Comparison of ENCODE assay signal across 1 cellular context in the genomic region with DNA sequence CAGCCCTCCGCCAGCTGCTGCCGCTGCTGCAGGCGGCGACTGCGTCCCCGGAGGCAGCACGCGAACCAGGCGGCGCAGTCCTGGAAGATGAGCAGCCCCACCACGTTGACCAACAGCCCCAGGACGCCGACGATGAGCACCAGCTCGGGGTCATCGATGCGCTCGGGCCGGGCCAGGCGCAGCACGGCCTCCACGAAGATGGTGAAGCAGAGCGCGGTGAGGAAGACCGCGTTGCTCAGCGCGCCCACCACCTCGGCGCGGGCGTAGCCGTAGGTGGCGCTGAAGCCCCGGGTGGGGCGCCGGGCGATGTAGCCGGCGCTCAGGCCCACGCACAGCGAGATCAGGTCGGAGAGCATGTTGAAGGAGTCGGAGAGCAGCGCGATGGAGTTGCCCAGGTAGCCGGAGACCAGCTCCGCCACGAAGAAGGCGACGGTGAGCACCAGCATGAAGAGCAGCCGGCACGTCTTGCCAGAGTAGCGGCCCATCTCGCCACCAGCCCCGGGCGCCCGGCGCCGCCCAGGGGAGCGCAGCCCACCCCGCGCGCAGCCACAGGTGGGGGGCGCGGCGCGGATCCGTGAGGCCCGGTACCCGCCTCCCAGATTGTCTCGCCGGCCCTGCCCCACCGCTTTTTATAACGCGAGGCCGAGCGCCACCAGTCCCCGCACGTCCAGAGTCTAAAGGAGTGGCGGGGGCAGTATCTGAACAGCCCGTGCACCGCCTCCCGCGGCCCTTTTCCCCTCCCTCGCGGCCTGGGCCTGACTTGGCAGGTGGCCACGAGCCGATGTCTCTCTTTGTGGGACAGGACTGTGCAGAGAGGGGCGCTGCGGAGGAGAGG.
TF ChIP-seq lines count a peak whose summit lies in the region.

SLC30A10 (minus strand) TSS at position 602 of the 835 bp plus-strand sequence; CDS start at position 485, 117 bp downstream.

TF ChIP-seq in HepG2, 621 proteins besides CTCF, POLR2A, EP300 and RAD21 (continued from another document and continues in another):
- TF ChIP-seq, protein P1, sequence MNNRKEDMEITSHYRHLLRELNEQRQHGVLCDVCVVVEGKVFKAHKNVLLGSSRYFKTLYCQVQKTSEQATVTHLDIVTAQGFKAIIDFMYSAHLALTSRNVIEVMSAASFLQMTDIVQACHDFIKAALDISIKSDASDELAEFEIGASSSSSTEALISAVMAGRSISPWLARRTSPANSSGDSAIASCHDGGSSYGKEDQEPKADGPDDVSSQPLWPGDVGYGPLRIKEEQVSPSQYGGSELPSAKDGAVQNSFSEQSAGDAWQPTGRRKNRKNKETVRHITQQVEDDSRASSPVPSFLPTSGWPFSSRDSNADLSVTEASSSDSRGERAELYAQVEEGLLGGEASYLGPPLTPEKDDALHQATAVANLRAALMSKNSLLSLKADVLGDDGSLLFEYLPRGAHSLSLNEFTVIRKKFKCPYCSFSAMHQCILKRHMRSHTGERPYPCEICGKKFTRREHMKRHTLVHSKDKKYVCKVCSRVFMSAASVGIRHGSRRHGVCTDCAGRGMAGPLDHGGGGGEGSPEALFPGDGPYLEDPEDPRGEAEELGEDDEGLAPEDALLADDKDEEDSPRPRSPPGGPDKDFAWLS (CRISPR knock-in tag; IDR thresholded peaks at IDR 0.05; ENCODE audit: borderline replicate concordance) = 0 out of 2 replicates have a peak, but pooled peaks have one; percentile 38
- no peak for TF ChIP-seq KAT8 (CRISPR knock-in tag; IDR thresholded peaks at IDR 0.05)
- no peak for TF ChIP-seq FOXP1 (IDR thresholded peaks at IDR 0.05)
- no peak for TF ChIP-seq FOXP1 (CRISPR knock-in tag; IDR thresholded peaks at IDR 0.05)
- TF ChIP-seq SRSF9 (IDR thresholded peaks at IDR 0.05; ENCODE audit: borderline replicate concordance, insufficient read depth, low read depth, low read length, poor library complexity, severe bottlenecking) = no peak
- peak; percentile 58; the same call in 1 of the 2 replicates for TF ChIP-seq POLR2AphosphoS5 (IDR thresholded peaks at IDR 0.05; ENCODE audit: low read depth, low read length)
- TF ChIP-seq ZNF710 (CRISPR knock-in tag; IDR thresholded peaks at IDR 0.05; ENCODE audit: borderline replicate concordance) = no peak; the same call in 1 of the 2 replicates
- TF ChIP-seq THYN1 (CRISPR knock-in tag; IDR thresholded peaks at IDR 0.05; ENCODE audit: borderline replicate concordance, low read depth) = no peak
- TF ChIP-seq SAP130 (CRISPR knock-in tag; IDR thresholded peaks at IDR 0.05; ENCODE audit: low read depth) = peak; percentile 73
- TF ChIP-seq IRX3 (CRISPR knock-in tag; IDR thresholded peaks at IDR 0.05; ENCODE audit: borderline replicate concordance, low read depth) = 0 out of 2 replicates have a peak, but pooled peaks have one; percentile 84
- TF ChIP-seq ZMYM2 (CRISPR knock-in tag; IDR thresholded peaks at IDR 0.05) = no peak; the same call in 1 of the 2 replicates
- TF ChIP-seq MEIS2 (CRISPR knock-in tag; IDR thresholded peaks at IDR 0.05) = peak; percentile 93; the same call in 1 of the 2 replicates
- no peak for TF ChIP-seq ELF1 (CRISPR knock-in tag; IDR thresholded peaks at IDR 0.05)
- TF ChIP-seq TFAP4 (IDR thresholded peaks at IDR 0.05; ENCODE audit: borderline replicate concordance, low read depth) = peak; percentile 35; the same call in 1 of the 2 replicates
- TF ChIP-seq ZNF225 (CRISPR knock-in tag; IDR thresholded peaks at IDR 0.05) = no peak
- TF ChIP-seq, protein P2, sequence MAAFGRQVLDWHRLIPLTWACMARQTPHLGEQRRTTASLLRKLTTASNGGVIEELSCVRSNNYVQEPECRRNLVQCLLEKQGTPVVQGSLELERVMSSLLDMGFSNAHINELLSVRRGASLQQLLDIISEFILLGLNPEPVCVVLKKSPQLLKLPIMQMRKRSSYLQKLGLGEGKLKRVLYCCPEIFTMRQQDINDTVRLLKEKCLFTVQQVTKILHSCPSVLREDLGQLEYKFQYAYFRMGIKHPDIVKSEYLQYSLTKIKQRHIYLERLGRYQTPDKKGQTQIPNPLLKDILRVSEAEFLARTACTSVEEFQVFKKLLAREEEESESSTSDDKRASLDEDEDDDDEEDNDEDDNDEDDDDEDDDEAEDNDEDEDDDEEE (CRISPR knock-in tag; IDR thresholded peaks at IDR 0.05) = peak; percentile 20
- TF ChIP-seq ZNF34 (CRISPR knock-in tag; IDR thresholded peaks at IDR 0.05; ENCODE audit: borderline replicate concordance) = no peak
- TF ChIP-seq, protein P3, sequence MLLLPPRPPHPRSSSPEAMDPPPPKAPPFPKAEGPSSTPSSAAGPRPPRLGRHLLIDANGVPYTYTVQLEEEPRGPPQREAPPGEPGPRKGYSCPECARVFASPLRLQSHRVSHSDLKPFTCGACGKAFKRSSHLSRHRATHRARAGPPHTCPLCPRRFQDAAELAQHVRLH (CRISPR knock-in tag; IDR thresholded peaks at IDR 0.05; ENCODE audit: borderline replicate concordance, low read depth) = no peak
- TF ChIP-seq ZBTB49 (CRISPR knock-in tag; IDR thresholded peaks at IDR 0.05; ENCODE audit: borderline replicate concordance) = no peak
- TF ChIP-seq HCFC1 (IDR thresholded peaks at IDR 0.05; ENCODE audit: low read depth, low read length) = no peak
- TF ChIP-seq TOPORS (CRISPR knock-in tag; IDR thresholded peaks at IDR 0.05) = peak; percentile 84
- TF ChIP-seq ZFP91 (CRISPR knock-in tag; IDR thresholded peaks at IDR 0.05; ENCODE audit: borderline replicate concordance) = peak; percentile 77; the same call in 1 of the 2 replicates
- TF ChIP-seq ZNF224 (CRISPR knock-in tag; IDR thresholded peaks at IDR 0.05) = peak; percentile 50; the same call in 1 of the 2 replicates
- no peak for TF ChIP-seq SMAD1 (CRISPR knock-in tag; IDR thresholded peaks at IDR 0.05; ENCODE audit: borderline replicate concordance, low read depth)
- TF ChIP-seq ERF (CRISPR knock-in tag; IDR thresholded peaks at IDR 0.05) = peak; percentile 16; the same call in 1 of the 2 replicates
- TF ChIP-seq HMGXB4 (CRISPR knock-in tag; IDR thresholded peaks at IDR 0.05; ENCODE audit: borderline replicate concordance in 1 of 2, low read depth in 1 of 2) = peak; percentile 81 to 91
- TF ChIP-seq TCF7 (IDR thresholded peaks at IDR 0.05; ENCODE audit: low read depth) = no peak
- TF ChIP-seq, protein P4, sequence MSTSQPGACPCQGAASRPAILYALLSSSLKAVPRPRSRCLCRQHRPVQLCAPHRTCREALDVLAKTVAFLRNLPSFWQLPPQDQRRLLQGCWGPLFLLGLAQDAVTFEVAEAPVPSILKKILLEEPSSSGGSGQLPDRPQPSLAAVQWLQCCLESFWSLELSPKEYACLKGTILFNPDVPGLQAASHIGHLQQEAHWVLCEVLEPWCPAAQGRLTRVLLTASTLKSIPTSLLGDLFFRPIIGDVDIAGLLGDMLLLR (CRISPR knock-in tag; IDR thresholded peaks at IDR 0.05) = no peak; the same call in 1 of the 2 replicates
- TF ChIP-seq NR2C2 (CRISPR knock-in tag; IDR thresholded peaks at IDR 0.05; ENCODE audit: borderline replicate concordance) = peak; percentile 39; the same call in 1 of the 2 replicates
- TF ChIP-seq, protein P5, sequence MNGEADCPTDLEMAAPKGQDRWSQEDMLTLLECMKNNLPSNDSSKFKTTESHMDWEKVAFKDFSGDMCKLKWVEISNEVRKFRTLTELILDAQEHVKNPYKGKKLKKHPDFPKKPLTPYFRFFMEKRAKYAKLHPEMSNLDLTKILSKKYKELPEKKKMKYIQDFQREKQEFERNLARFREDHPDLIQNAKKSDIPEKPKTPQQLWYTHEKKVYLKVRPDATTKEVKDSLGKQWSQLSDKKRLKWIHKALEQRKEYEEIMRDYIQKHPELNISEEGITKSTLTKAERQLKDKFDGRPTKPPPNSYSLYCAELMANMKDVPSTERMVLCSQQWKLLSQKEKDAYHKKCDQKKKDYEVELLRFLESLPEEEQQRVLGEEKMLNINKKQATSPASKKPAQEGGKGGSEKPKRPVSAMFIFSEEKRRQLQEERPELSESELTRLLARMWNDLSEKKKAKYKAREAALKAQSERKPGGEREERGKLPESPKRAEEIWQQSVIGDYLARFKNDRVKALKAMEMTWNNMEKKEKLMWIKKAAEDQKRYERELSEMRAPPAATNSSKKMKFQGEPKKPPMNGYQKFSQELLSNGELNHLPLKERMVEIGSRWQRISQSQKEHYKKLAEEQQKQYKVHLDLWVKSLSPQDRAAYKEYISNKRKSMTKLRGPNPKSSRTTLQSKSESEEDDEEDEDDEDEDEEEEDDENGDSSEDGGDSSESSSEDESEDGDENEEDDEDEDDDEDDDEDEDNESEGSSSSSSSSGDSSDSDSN (CRISPR knock-in tag; IDR thresholded peaks at IDR 0.05) = peak; percentile 96
- no peak for TF ChIP-seq ZFAT (CRISPR knock-in tag; conservative IDR thresholded peaks at IDR 0.05)
- TF ChIP-seq PRMT3 (CRISPR knock-in tag; IDR thresholded peaks at IDR 0.05; ENCODE audit: borderline replicate concordance, low read depth) = no peak; the same call in 1 of the 2 replicates
- 0 out of 2 replicates have a peak, but pooled peaks have one; percentile 33 for TF ChIP-seq RARA (CRISPR knock-in tag; IDR thresholded peaks at IDR 0.05)
- TF ChIP-seq ZNF205 (CRISPR knock-in tag; IDR thresholded peaks at IDR 0.05) = peak; percentile 74; the same call in 1 of the 2 replicates
- TF ChIP-seq ZBTB20 (CRISPR knock-in tag; IDR thresholded peaks at IDR 0.05; ENCODE audit: borderline replicate concordance, low read depth) = no peak
- TF ChIP-seq, protein P6, sequence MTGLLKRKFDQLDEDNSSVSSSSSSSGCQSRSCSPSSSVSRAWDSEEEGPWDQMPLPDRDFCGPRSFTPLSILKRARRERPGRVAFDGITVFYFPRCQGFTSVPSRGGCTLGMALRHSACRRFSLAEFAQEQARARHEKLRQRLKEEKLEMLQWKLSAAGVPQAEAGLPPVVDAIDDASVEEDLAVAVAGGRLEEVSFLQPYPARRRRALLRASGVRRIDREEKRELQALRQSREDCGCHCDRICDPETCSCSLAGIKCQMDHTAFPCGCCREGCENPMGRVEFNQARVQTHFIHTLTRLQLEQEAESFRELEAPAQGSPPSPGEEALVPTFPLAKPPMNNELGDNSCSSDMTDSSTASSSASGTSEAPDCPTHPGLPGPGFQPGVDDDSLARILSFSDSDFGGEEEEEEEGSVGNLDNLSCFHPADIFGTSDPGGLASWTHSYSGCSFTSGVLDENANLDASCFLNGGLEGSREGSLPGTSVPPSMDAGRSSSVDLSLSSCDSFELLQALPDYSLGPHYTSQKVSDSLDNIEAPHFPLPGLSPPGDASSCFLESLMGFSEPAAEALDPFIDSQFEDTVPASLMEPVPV (CRISPR knock-in tag; IDR thresholded peaks at IDR 0.05) = peak; percentile 77; the same call in 1 of the 2 replicates
- TF ChIP-seq ZNF317 (CRISPR knock-in tag; IDR thresholded peaks at IDR 0.05) = 0 out of 2 replicates have a peak, but pooled peaks have one; percentile 26
